In the genomic region with DNA sequence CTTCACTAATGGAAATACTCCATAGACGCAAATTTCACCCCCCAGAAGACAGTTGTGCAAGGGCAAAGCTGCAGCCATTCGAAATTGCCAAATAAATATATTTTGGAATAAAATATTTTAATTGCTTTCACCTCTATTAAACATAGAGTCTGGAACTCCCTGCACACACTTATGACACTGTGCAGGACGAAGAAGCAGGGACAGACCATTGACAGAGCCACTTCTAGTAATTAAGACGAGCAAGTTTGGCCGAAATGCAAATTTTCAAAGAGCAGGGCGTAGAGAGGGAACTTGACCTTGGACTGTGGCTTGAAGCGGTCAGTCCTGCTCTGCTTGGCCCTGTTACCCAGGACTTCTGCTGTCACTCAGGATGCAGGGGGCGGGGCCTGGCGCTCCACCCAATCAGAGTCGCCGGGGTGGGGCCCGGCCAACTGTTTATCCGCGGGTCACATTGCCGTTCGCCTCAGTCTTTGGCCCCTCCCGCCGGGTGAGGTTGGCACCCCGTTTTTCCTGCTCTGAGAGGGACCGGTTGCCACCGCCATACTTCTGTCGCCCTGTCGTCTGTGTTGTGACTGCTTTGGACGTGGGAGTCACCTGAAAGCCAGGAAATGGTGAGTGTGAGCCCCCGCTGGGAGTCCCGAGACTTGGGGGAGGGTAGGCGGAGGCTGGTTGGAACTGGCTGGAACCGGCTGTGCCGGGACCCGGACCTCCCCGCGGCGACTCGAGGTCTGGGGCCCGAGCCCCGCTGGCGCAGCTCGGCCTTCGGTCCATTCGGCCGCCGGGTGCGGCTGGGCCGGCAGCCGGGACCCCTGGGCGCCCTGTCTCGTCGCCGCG, we compare ENCODE assay signal across 8 cellular contexts. TPM values are rescaled to one million over a fixed set of nuclear protein-coding genes. Genes with fewer than 3 reads are reported as not detected.
DNase-seq lines count a peak whose midpoint lies in the region; ATAC-seq and TF ChIP-seq lines count a peak whose summit lies in the region.

A gene (plus strand): TSS at position 466 of the 834 bp plus-strand sequence. CDS start 143 bp downstream, at position 609.

- peak within 1 kb of the TSS; percentile 46 for H3K4ac ChIP-seq in trophoblast cell (ENCODE audit: low read depth, low read length)

- H3K9me3 ChIP-seq in A673 (ENCODE audit: low read depth, low read length, poor library complexity, severe bottlenecking) = no peaks in the 10 kb centered on the region
- peaks cover 27% of the 10 kb centered on the region for H3K9me3 ChIP-seq in left ventricle myocardium inferior (replicated peaks)
- peaks cover 11% of the 10 kb centered on the region for H3K9me3 ChIP-seq in trophoblast cell (ENCODE audit: insufficient read depth, low read depth, low read length)
- no peaks in the 10 kb centered on the region for H3K9me3 ChIP-seq in thyroid gland

- POLR2A ChIA-PET in A673 (lab: Charles Lee; ENCODE audit: low non-redundant PET) = no interaction called here

- peak within 1 kb of the TSS; percentile 5 for H4K91ac ChIP-seq in trophoblast cell (ENCODE audit: low read depth, low read length)

- H3K27me3 ChIP-seq in A673 (replicated peaks; ENCODE audit: insufficient read depth, low read depth, low read length, poor library complexity) (no peaks in the 10 kb centered on the region), left ventricle myocardium inferior (ENCODE audit: low read depth) (no peaks in the 10 kb centered on the region), trophoblast cell (ENCODE audit: insufficient read depth, low read length) (no peaks in the 10 kb centered on the region), thyroid gland (no peaks in the 10 kb centered on the region)

- peak within 1 kb of the TSS; percentile 2 for H2BK120ac ChIP-seq in trophoblast cell (ENCODE audit: insufficient read depth, low read length, poor library complexity)

- no peak within 1 kb of the TSS for H3K27ac ChIP-seq in A673 (ENCODE audit: low read depth, low read length, poor library complexity, severe bottlenecking)
- H3K27ac ChIP-seq in left ventricle myocardium inferior (replicated peaks) = peak within 1 kb of the TSS; percentile 95
- peak within 1 kb of the TSS; percentile 11 for H3K27ac ChIP-seq in trophoblast cell (ENCODE audit: low read depth, low read length)
- H3K27ac ChIP-seq in thyroid gland = peak within 1 kb of the TSS; percentile 95 to 98 (median 97)

- DNase-seq in A673 (ENCODE audit: low spot score) (peak; percentile 67), SW480 (ENCODE audit: low spot score) (peak; percentile 25), amniotic stem cell (lab: John Stamatoyannopoulos, UW) (peak; percentile 47), left ventricle myocardium inferior (peak; percentile 99), trophoblast cell (peak; percentile 91 to 92), thyroid gland (peak; percentile 99)

- no peak within 1 kb of the TSS for H3K23ac ChIP-seq in trophoblast cell (ENCODE audit: low read length)

- intact Hi-C loops in A673 (cut with micrococcal nuclease; ENCODE audit: unreplicated experiment) = no loop called here
- intact Hi-C loops in left ventricle myocardium inferior (cut with micrococcal nuclease) = loop anchor here (5.0 kb wide), 1 partner anchor 78 kb away; a partner anchor contains a TSS
- intact Hi-C loops in thyroid gland (cut with DNase I) = no loop called here

- TF ChIP-seq POLR2A in thyroid gland (IDR thresholded peaks at IDR 0.05) = peak; percentile 86 to 99

- peak within 1 kb of the TSS; percentile 67 for H3K4me3 ChIP-seq in A673 (ENCODE audit: low read depth, low read length, poor library complexity, severe bottlenecking)
- peak within 1 kb of the TSS; percentile 79 for H3K4me3 ChIP-seq in left ventricle myocardium inferior
- H3K4me3 ChIP-seq in trophoblast cell (ENCODE audit: low read depth, low read length) = peak within 1 kb of the TSS; percentile 87
- peak within 1 kb of the TSS; percentile 24 to 86 (median 81) for H3K4me3 ChIP-seq in thyroid gland (replicated peaks in 1 of 3)

- no CpG with 5 or more reads among the region's 50 CpGs for WGBS in trophoblast cell (ENCODE audit: extremely low coverage, insufficient coverage, insufficient read length)
- WGBS in thyroid gland, 2 donors = 5 to 10% methylated on average over 11 to 17 of the region's 50 CpGs

- H3K79me1 ChIP-seq in trophoblast cell (ENCODE audit: low read length) = peaks cover 3% of the 10 kb centered on the region

- peak within 1 kb of the TSS; percentile 95 for H3K4me2 ChIP-seq in trophoblast cell (ENCODE audit: low read length)

- H3K79me2 ChIP-seq in trophoblast cell (ENCODE audit: control insufficient read depth, insufficient read depth, low read length, poor library complexity) = peaks cover 2% of the 10 kb centered on the region

- CTCF ChIA-PET in A673 (lab: Charles Lee) = interaction anchor here (0.5 kb wide), 1 partner anchor 1775 kb away, joined by 3 read pairs; a partner anchor contains a TSS

- peak within 1 kb of the TSS; percentile 46 for H4K8ac ChIP-seq in trophoblast cell (ENCODE audit: low read depth, low read length)

- peak within 1 kb of the TSS; percentile 68 for H2AFZ ChIP-seq in trophoblast cell (ENCODE audit: insufficient read depth, low read length, poor library complexity)

- no TSS peak for BruUV-seq in A673 (replicated peaks; lab: Mats Ljungman, UMichigan)

- H3K14ac ChIP-seq in trophoblast cell (ENCODE audit: low read length) = no peak within 1 kb of the TSS

- no peak within 1 kb of the TSS for H2AK5ac ChIP-seq in trophoblast cell (ENCODE audit: low read length)

- peak within 1 kb of the TSS; percentile 13 for H2BK5ac ChIP-seq in trophoblast cell (ENCODE audit: low read depth, low read length, poor library complexity)

- TF ChIP-seq CTCF in A673 (conservative IDR thresholded peaks at IDR 0.05; ENCODE audit: low read depth, low read length) (no peak), left ventricle myocardium inferior (IDR thresholded peaks at IDR 0.05; ENCODE audit: borderline replicate concordance) (no peak), thyroid gland (IDR thresholded peaks at IDR 0.05) (no peak)

- no peaks in the 10 kb centered on the region for H3K36me3 ChIP-seq in A673 (ENCODE audit: insufficient read depth, low read length, poor library complexity, severe bottlenecking)
- peaks cover 23% of the 10 kb centered on the region for H3K36me3 ChIP-seq in left ventricle myocardium inferior
- H3K36me3 ChIP-seq in trophoblast cell (ENCODE audit: control insufficient read depth in 1 of 2, insufficient read depth in 2 of 2, low read length in 2 of 2) = peaks cover 0 to 9% of the 10 kb centered on the region in 2 experiments
- no peaks in the 10 kb centered on the region for H3K36me3 ChIP-seq in thyroid gland

- no peak within 1 kb of the TSS for H2BK12ac ChIP-seq in trophoblast cell (ENCODE audit: low read length)

- peak within 1 kb of the TSS; percentile 4 for H3K18ac ChIP-seq in trophoblast cell (ENCODE audit: low read length)

- ATAC-seq in GM18909 (IDR thresholded peaks at IDR 0.05; ENCODE audit: poor library complexity, unreplicated experiment) (peak; percentile 93), HG03520 (IDR thresholded peaks at IDR 0.05; ENCODE audit: unreplicated experiment) (peak; percentile 65)

- H3K4me1 ChIP-seq in A673 (ENCODE audit: insufficient read depth, low read length, poor library complexity, severe bottlenecking) = no peaks in the 10 kb centered on the region
- peaks cover 34% of the 10 kb centered on the region for H3K4me1 ChIP-seq in left ventricle myocardium inferior
- peaks cover 0 to 4% of the 10 kb centered on the region in 2 experiments for H3K4me1 ChIP-seq in trophoblast cell (ENCODE audit: control insufficient read depth in 1 of 2, insufficient read depth in 2 of 2, low read length in 2 of 2)
- peaks cover 11 to 15% of the 10 kb centered on the region in 2 donors for H3K4me1 ChIP-seq in thyroid gland

- no peak within 1 kb of the TSS for H4K12ac ChIP-seq in trophoblast cell (ENCODE audit: low read depth, low read length)

- peak within 1 kb of the TSS; percentile 86 for H3K9ac ChIP-seq in trophoblast cell (ENCODE audit: low read length)

RNA-seq across cellular contexts. Expression of the gene that starts here (rescaled TPM):
- 1.5 TPM in 2 replicates for total RNA-seq in A673 (2021)
- 16.4 TPM for total RNA-seq in left ventricle myocardium inferior
- polyA plus RNA-seq in trophoblast cell (2013) = 1.5 TPM in 2 replicates
- 10 to 100 TPM; 16.4 to 25.6 (median 21.0) TPM for total RNA-seq in thyroid gland

Comparison
In these comparisons a context has a peak if more than half of its experiments do, and no peak if none do; other contexts are left out.
1. DNase-seq: peak in every context shown above with its lines; median percentile 99 in left ventricle myocardium inferior; 99 in thyroid gland; 92 in trophoblast cell; 67 in A673; 47 in amniotic stem cell; 25 in SW480.